ENCODE assay signal across 9 cellular contexts in genomic region chr9:6584881-6585597, GRCh38.
DNase-seq lines count a peak whose midpoint lies in the region; ATAC-seq, FAIRE-seq and TF ChIP-seq lines count a peak whose summit lies in the region.
"Had no signal": no experiment of that assay in that cellular context is flagged by ENCODE, and none has a peak within 500 bp of the region (broad histone marks: within the 10 kb centered on the region; RNA-seq: fewer than 3 reads in every experiment).

No MANE protein-coding gene starts in this region.

- no peak overlapping the region for H3K4me2 ChIP-seq in astrocyte (ENCODE audit: low read length)
- H3K4me2 ChIP-seq in HepG2 (ENCODE audit: low read depth, low read length): no peak overlapping the region

- peak; percentile 46 for DNase-seq in DMS 273 (lab: John Stamatoyannopoulos, UW; ENCODE audit: unreplicated experiment)
- DNase-seq in DMS 273 treated with DMSO at 0.1 percent for 48 hours (lab: John Stamatoyannopoulos, UW): no peak
- DNase-seq in M059J (ENCODE audit: low read depth): peak; percentile 39
- DNase-seq in astrocyte (ENCODE audit: low read depth): peak; percentile 20
- peak; percentile 19 for DNase-seq in HepG2 (ENCODE audit: low spot score)
- no peak for DNase-seq in activated effector memory CD4-positive, alpha-beta T cell treated with anti-CD3 and anti-CD28 coated beads, Interleukin-2, amount 50 U/mL, for 16 hours

- no peaks in the 10 kb centered on the region for H3K79me2 ChIP-seq in astrocyte (ENCODE audit: insufficient read depth, low read length)
- no peaks in the 10 kb centered on the region for H3K79me2 ChIP-seq in HepG2 (ENCODE audit: insufficient read depth, low read length)

- H3K4me1 Mint-ChIP-seq in astrocyte (ENCODE audit: low read depth, unreplicated experiment): no peaks in the 10 kb centered on the region

- H3K4me3 Mint-ChIP-seq in astrocyte (ENCODE audit: unreplicated experiment): no peak overlapping the region
- H3K4me3 Mint-ChIP-seq: T-helper 1 cell treated with Interleukin-12 subunit alpha and Interleukin-12 subunit beta and Interleukin-4 antibody, amounts not matched to agents 30 μg/mL and 1 μg/mL, for 36 hours had no signal

- no peaks in the 10 kb centered on the region for H3K4me1 ChIP-seq in astrocyte (ENCODE audit: insufficient read depth, low read length)
- peaks cover 7% of the 10 kb centered on the region for H3K4me1 ChIP-seq in HepG2 (ENCODE audit: insufficient read depth, low read length)

- H4K20me1 ChIP-seq in astrocyte (ENCODE audit: insufficient read depth, low read length) (no peaks in the 10 kb centered on the region), HepG2 (ENCODE audit: insufficient read depth, low read length) (no peaks in the 10 kb centered on the region)

- no peaks in the 10 kb centered on the region for H3K9me3 Mint-ChIP-seq in astrocyte (ENCODE audit: unreplicated experiment)
- H3K9me3 Mint-ChIP-seq: T-helper 1 cell treated with Interleukin-12 subunit alpha and Interleukin-12 subunit beta and Interleukin-4 antibody, amounts not matched to agents 30 μg/mL and 1 μg/mL, for 36 hours had no signal

- no peak overlapping the region for H3K4me3 ChIP-seq in astrocyte (ENCODE audit: insufficient read depth, low read depth, low read length)
- H3K4me3 ChIP-seq in HepG2 (replicated peaks in 1 of 3; ENCODE audit: insufficient read depth in 1 of 3, low read depth in 2 of 3, low read length in 3 of 3): no peak overlapping the region

- 68% methylated on average over 5 of the region's 5 CpGs for WGBS in HepG2 (ENCODE audit: low lambda C conversion rate)

- TF ChIP-seq EP300 in HepG2 (IDR thresholded peaks at IDR 0.05; ENCODE audit: low read depth in 2 of 2, low read length in 2 of 2) (no peak), HepG2 (CRISPR knock-in tag; IDR thresholded peaks at IDR 0.05; ENCODE audit: borderline replicate concordance) (no peak)

- H3K27ac Mint-ChIP-seq in astrocyte (ENCODE audit: unreplicated experiment): no peak overlapping the region
- H3K27ac Mint-ChIP-seq: T-helper 1 cell treated with Interleukin-12 subunit alpha and Interleukin-12 subunit beta and Interleukin-4 antibody, amounts not matched to agents 30 μg/mL and 1 μg/mL, for 36 hours had no signal

- CTCF ChIA-PET in HepG2 (lab: Yijun Ruan, JAX; ENCODE audit: low intra/inter-chr PET ratio, low total read pairs): interaction anchor here (0.7 to 2.6 kb wide), 3 partner anchors 82 to 154 kb away, joined by 3 to 22 read pairs (median 5); no protein-coding TSS in a partner anchor

- peak; percentile 60 for FAIRE-seq in astrocyte (lab: Jason Lieb, UNC)
- FAIRE-seq in HepG2 (lab: Jason Lieb, UNC): peak; percentile 44

- H3K27ac ChIP-seq in astrocyte (ENCODE audit: low read depth, low read length) (no peak overlapping the region), HepG2 (ENCODE audit: extremely low read length, insufficient read depth, low read length) (no peak overlapping the region)

- in situ Hi-C loops in HepG2 (cut with HindIII; ENCODE audit: extremely low pct_ligation_motif_present, low pct_unique_long_range_greater_than_20kb): loop anchor here (5.0 kb wide), 1 partner anchor 97 kb away; no protein-coding TSS in a partner anchor

- H3K27me3 ChIP-seq in astrocyte (ENCODE audit: insufficient read depth, low read length) (no peaks in the 10 kb centered on the region), HepG2 (ENCODE audit: control insufficient read depth in 1 of 2, insufficient read depth in 2 of 2, low read length in 2 of 2) (no peaks in the 10 kb centered on the region)

- no peaks in the 10 kb centered on the region for H3K36me3 Mint-ChIP-seq in astrocyte (ENCODE audit: low read depth, unreplicated experiment)

- H3K9ac ChIP-seq in astrocyte (ENCODE audit: low read length) (no peak overlapping the region), HepG2 (ENCODE audit: insufficient read depth, low read depth, low read length) (no peak overlapping the region)

- no peaks in the 10 kb centered on the region for H3K36me3 ChIP-seq in astrocyte (ENCODE audit: insufficient read depth, low read length)
- H3K36me3 ChIP-seq in HepG2 (replicated peaks in 1 of 2; ENCODE audit: control insufficient read depth in 1 of 2, insufficient read depth in 2 of 2, low read length in 2 of 2): peaks cover 30 to 53% of the 10 kb centered on the region in 2 experiments

- BruUV-seq in HepG2 (replicated peaks; lab: Mats Ljungman, UMichigan): no TSS peak

- H3K9me3 ChIP-seq in astrocyte (ENCODE audit: insufficient read depth, low read depth, low read length) (no peaks in the 10 kb centered on the region), HepG2 (ENCODE audit: low read length) (no peaks in the 10 kb centered on the region)

- POLR2A ChIA-PET in HepG2 (lab: Yijun Ruan, JAX): interaction anchor here (1.2 kb wide), 1 partner anchor 96 kb away, joined by 5 read pairs; no protein-coding TSS in a partner anchor

- ATAC-seq in HepG2 (peak; percentile 56; the same call in 2 of the 3 replicates), HG02763 (IDR thresholded peaks at IDR 0.05; ENCODE audit: unreplicated experiment) (no peak), HG03039 (IDR thresholded peaks at IDR 0.05; ENCODE audit: unreplicated experiment) (no peak)

- H2AFZ ChIP-seq in astrocyte (ENCODE audit: low read depth, low read length) (no peak overlapping the region), HepG2 (ENCODE audit: low read length) (no peak overlapping the region)

- peaks cover 2% of the 10 kb centered on the region for H3K27me3 Mint-ChIP-seq in astrocyte (ENCODE audit: low read depth, unreplicated experiment)

- TF ChIP-seq POLR2A in HepG2 (IDR thresholded peaks at IDR 0.05; ENCODE audit: insufficient read depth in 1 of 2, low read depth in 2 of 2, low read length in 2 of 2): no peak

- intact Hi-C loops in HepG2 (cut with micrococcal nuclease; ENCODE audit: unreplicated experiment): loop anchor here (1.0 kb wide), 3 partner anchors 82 to 154 kb away; no protein-coding TSS in a partner anchor

- no peak for TF ChIP-seq RAD21 in HepG2 (CRISPR knock-in tag; IDR thresholded peaks at IDR 0.05)

- peak; percentile 41 for TF ChIP-seq CTCF in astrocyte (IDR thresholded peaks at IDR 0.05; ENCODE audit: insufficient read depth, low read depth, low read length)
- peak; percentile 44 for TF ChIP-seq CTCF in HepG2 (CRISPR knock-in tag; IDR thresholded peaks at IDR 0.05)

TF ChIP-seq in HepG2, 621 proteins besides CTCF, POLR2A, EP300 and RAD21:
- TF ChIP-seq ZKSCAN5 (CRISPR knock-in tag; IDR thresholded peaks at IDR 0.05) (no peak), GATAD1 (CRISPR knock-in tag; IDR thresholded peaks at IDR 0.05) (no peak), TCF7L2 (IDR thresholded peaks at IDR 0.05; ENCODE audit: low read depth, low read length) (no peak), ZNF282 (IDR thresholded peaks at IDR 0.05; ENCODE audit: partially characterized antibody) (no peak), DMAP1 (CRISPR knock-in tag; IDR thresholded peaks at IDR 0.05) (no peak), STAG1 (CRISPR knock-in tag; IDR thresholded peaks at IDR 0.05) (peak; percentile 62), CEBPB (IDR thresholded peaks at IDR 0.05; ENCODE audit: borderline replicate concordance, low read depth, low read length) (no peak), ATF7-NPFF (CRISPR knock-in tag; IDR thresholded peaks at IDR 0.05; ENCODE audit: low read depth) (no peak), ZBTB42 (CRISPR knock-in tag; IDR thresholded peaks at IDR 0.05) (no peak), SMC3 (IDR thresholded peaks at IDR 0.05; ENCODE audit: low read length) (peak; percentile 50)

Comparison
In these comparisons a context has a peak if more than half of its experiments do, and no peak if none do; other contexts are left out.
1. DNase-seq: peak in DMS 273 (single experiment), M059J (single experiment), astrocyte (single experiment) and HepG2 (single experiment); none in DMS 273 treated with DMSO at 0.1 percent for 48 hours (single experiment) and activated effector memory CD4-positive, alpha-beta T cell treated with anti-CD3 and anti-CD28 coated beads, Interleukin-2, amount 50 U/mL, for 16 hours (single experiment).